Comparison of ENCODE assay signal across 8 cellular contexts in the genomic region with DNA sequence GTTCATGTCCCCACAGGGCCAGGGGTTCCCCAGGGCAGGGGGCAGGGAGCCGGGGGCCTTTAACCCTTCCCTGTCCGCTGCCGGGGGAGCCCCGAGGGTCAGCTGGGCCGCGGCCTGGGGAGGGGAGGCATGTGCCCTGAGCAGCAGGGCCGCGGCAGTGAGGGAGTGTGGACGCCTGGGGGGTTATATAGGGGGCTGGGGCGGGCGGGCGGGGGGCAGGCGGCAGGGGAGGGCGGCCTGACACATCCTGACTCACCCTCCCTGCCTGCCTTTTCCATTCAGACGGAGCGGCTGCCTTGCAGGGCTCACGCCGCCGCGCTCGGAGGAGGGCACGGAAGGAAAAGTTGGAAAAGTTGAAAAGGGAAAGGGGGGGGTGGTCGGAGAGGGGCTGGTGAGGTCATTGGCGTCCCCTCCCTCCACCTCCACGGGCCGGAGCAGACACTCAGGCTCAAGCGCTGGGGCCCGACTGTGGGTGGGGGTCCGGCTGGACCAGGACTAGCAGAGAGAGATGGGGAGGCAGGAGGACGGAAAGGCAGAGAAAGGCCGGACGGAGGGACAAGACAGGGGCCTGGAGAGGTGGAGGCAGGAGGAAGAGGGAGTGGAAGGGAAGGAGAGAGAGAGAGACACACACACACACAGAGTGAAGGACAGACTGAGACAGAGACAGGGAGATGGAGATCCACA. TPM values are rescaled to one million over a fixed set of nuclear protein-coding genes. Genes with fewer than 3 reads are reported as not detected.
DNase-seq lines count a peak whose midpoint lies in the region; ATAC-seq and TF ChIP-seq lines count a peak whose summit lies in the region.

A gene (minus strand): TSS at position 159 of the 684 bp plus-strand sequence. CDS start 153 bp downstream, at position 6.

- intact Hi-C loops in PC-9 (cut with micrococcal nuclease; ENCODE audit: unreplicated experiment) (no loop called here), head of caudate nucleus (cut with DNase I) (no loop called here)

- no peak within 1 kb of the TSS for H3K27ac ChIP-seq in CD8-positive, alpha-beta memory T cell (ENCODE audit: low read depth, low read length)
- H3K27ac ChIP-seq in PC-9 (no peak within 1 kb of the TSS), neural progenitor cell (no peak within 1 kb of the TSS)
- H3K27ac ChIP-seq in effector memory CD4-positive, alpha-beta T cell (ENCODE audit: insufficient read depth, low read length, poor library complexity, severe bottlenecking) = no peak within 1 kb of the TSS

- H3K27me3 Mint-ChIP-seq in CD8-positive, alpha-beta memory T cell = peaks cover 30 to 52% of the 10 kb centered on the region in 2 donors
- peaks cover 38% of the 10 kb centered on the region for H3K27me3 Mint-ChIP-seq in neural progenitor cell (ENCODE audit: insufficient read depth, low read depth)

- peaks cover 0 to 2% (median 0%) of the 10 kb centered on the region in 5 donors for H3K9me3 Mint-ChIP-seq in CD8-positive, alpha-beta memory T cell
- peaks cover 2% of the 10 kb centered on the region for H3K9me3 Mint-ChIP-seq in neural progenitor cell

- BruUV-seq in PC-9 (replicated peaks; lab: Mats Ljungman, UMichigan) = no TSS peak

- POLR2A ChIA-PET in CD8-positive, alpha-beta memory T cell (lab: Charles Lee) = no interaction called here
- POLR2A ChIA-PET in PC-9 (lab: Charles Lee; ENCODE audit: unreplicated experiment) = no interaction called here

- no peaks in the 10 kb centered on the region for H3K79me2 ChIP-seq in PC-9 (ENCODE audit: low read depth)
- H3K79me2 ChIP-seq in neural progenitor cell (ENCODE audit: low read depth) = no peaks in the 10 kb centered on the region

- no peak for ATAC-seq in GM19023 (IDR thresholded peaks at IDR 0.05; ENCODE audit: unreplicated experiment)

- H3K9me2 ChIP-seq in PC-9 (ENCODE audit: insufficient read depth) = no peaks in the 10 kb centered on the region

- peaks cover 0 to 4% (median 0%) of the 10 kb centered on the region in 3 donors for H3K36me3 Mint-ChIP-seq in CD8-positive, alpha-beta memory T cell
- H3K36me3 Mint-ChIP-seq in neural progenitor cell = no peaks in the 10 kb centered on the region

- H3K36me3 ChIP-seq in CD8-positive, alpha-beta memory T cell (ENCODE audit: insufficient read depth, low read length) = no peaks in the 10 kb centered on the region
- H3K36me3 ChIP-seq in PC-9 (ENCODE audit: low read depth) (no peaks in the 10 kb centered on the region), neural progenitor cell (no peaks in the 10 kb centered on the region)
- H3K36me3 ChIP-seq in effector memory CD4-positive, alpha-beta T cell (ENCODE audit: control insufficient read depth, insufficient read depth, low read length) = no peaks in the 10 kb centered on the region

- peak within 1 kb of the TSS; percentile 75 for H2AFZ ChIP-seq in PC-9
- H2AFZ ChIP-seq in neural progenitor cell (replicated peaks) = peak within 1 kb of the TSS; percentile 89

- H3F3A ChIP-seq in PC-9 (ENCODE audit: insufficient read depth, low read depth) (peaks cover 35% of the 10 kb centered on the region; the same call in 1 of the 2 replicates), neural progenitor cell (ENCODE audit: low read depth) (peaks cover 19% of the 10 kb centered on the region)

- H3K4me3 Mint-ChIP-seq in CD8-positive, alpha-beta memory T cell = peak within 1 kb of the TSS; percentile 36 to 75 (median 71)
- H3K4me3 Mint-ChIP-seq in neural progenitor cell = peak within 1 kb of the TSS; percentile 85

- no peak within 1 kb of the TSS for H3K4me3 ChIP-seq in CD8-positive, alpha-beta memory T cell (ENCODE audit: low read length)
- H3K4me3 ChIP-seq in PC-9 (peak within 1 kb of the TSS; percentile 62), neural progenitor cell (peak within 1 kb of the TSS; percentile 55)
- peak within 1 kb of the TSS; percentile 45 for H3K4me3 ChIP-seq in effector memory CD4-positive, alpha-beta T cell (ENCODE audit: insufficient read depth, low read depth, low read length, poor library complexity, severe bottlenecking)

- H3K27me3 ChIP-seq in CD8-positive, alpha-beta memory T cell (ENCODE audit: insufficient read depth, low read length, poor library complexity, severe bottlenecking) = peaks cover 30% of the 10 kb centered on the region
- peaks cover 5% of the 10 kb centered on the region; the same call in 1 of the 2 replicates for H3K27me3 ChIP-seq in PC-9 (ENCODE audit: insufficient read depth, low read depth)
- peaks cover 64% of the 10 kb centered on the region for H3K27me3 ChIP-seq in effector memory CD4-positive, alpha-beta T cell (replicated peaks; ENCODE audit: control insufficient read depth, insufficient read depth, low read length, poor library complexity, severe bottlenecking)
- H3K27me3 ChIP-seq in neural progenitor cell = peaks cover 80% of the 10 kb centered on the region

- CTCF ChIA-PET in CD8-positive, alpha-beta memory T cell (lab: Charles Lee) = no interaction called here
- CTCF ChIA-PET in PC-9 (lab: Charles Lee) = no interaction called here

- no peak within 1 kb of the TSS for H3K9ac ChIP-seq in neural progenitor cell

- H3K27ac Mint-ChIP-seq in CD8-positive, alpha-beta memory T cell = peak within 1 kb of the TSS in 4 of 8 donors; percentile 9 to 71 (median 49)
- no peak within 1 kb of the TSS for H3K27ac Mint-ChIP-seq in neural progenitor cell

- H3K4me1 Mint-ChIP-seq in CD8-positive, alpha-beta memory T cell = peaks cover 7 to 13% (median 8%) of the 10 kb centered on the region in 3 donors
- peaks cover 21% of the 10 kb centered on the region for H3K4me1 Mint-ChIP-seq in neural progenitor cell

- H4K20me1 ChIP-seq in PC-9 (ENCODE audit: insufficient read depth) = no peaks in the 10 kb centered on the region
- H4K20me1 ChIP-seq in neural progenitor cell (ENCODE audit: low read depth) = no peaks in the 10 kb centered on the region

- no peak for DNase-seq in CD8-positive, alpha-beta memory T cell
- peak in 1 of 2 experiments; percentile 33 for DNase-seq in PC-9
- DNase-seq in effector memory CD4-positive, alpha-beta T cell = no peak
- peak; percentile 44 for DNase-seq in neural progenitor cell (ENCODE audit: low spot score)
- no peak for DNase-seq in GM19238 (ENCODE audit: insufficient read length, low spot score)
- DNase-seq in NCI-H2196 treated with DMSO at 0.1 percent for 48 hours (lab: John Stamatoyannopoulos, UW; ENCODE audit: unreplicated experiment) = no peak
- no peak for DNase-seq in head of caudate nucleus

- peaks cover 6% of the 10 kb centered on the region for H3K4me1 ChIP-seq in CD8-positive, alpha-beta memory T cell (ENCODE audit: insufficient read depth, low read length)
- peaks cover 42% of the 10 kb centered on the region for H3K4me1 ChIP-seq in PC-9 (replicated peaks; ENCODE audit: insufficient read depth)
- H3K4me1 ChIP-seq in effector memory CD4-positive, alpha-beta T cell (ENCODE audit: control insufficient read depth, insufficient read depth, low read length, poor library complexity, severe bottlenecking) = peaks cover 15% of the 10 kb centered on the region
- H3K4me1 ChIP-seq in neural progenitor cell = peaks cover 14% of the 10 kb centered on the region

- H3K4me2 ChIP-seq in PC-9 = peak within 1 kb of the TSS; percentile 96
- H3K4me2 ChIP-seq in neural progenitor cell = peak within 1 kb of the TSS; percentile 95

- no peak for TF ChIP-seq CTCF in PC-9 (conservative IDR thresholded peaks at IDR 0.05)
- no peak for TF ChIP-seq CTCF in neural progenitor cell (IDR thresholded peaks at IDR 0.05)

- H3K9me3 ChIP-seq in CD8-positive, alpha-beta memory T cell (ENCODE audit: low read length) = no peaks in the 10 kb centered on the region
- H3K9me3 ChIP-seq in PC-9 (ENCODE audit: insufficient read depth, low read depth) = no peaks in the 10 kb centered on the region
- H3K9me3 ChIP-seq in effector memory CD4-positive, alpha-beta T cell (ENCODE audit: control insufficient read depth, low read length) = no peaks in the 10 kb centered on the region
- no peaks in the 10 kb centered on the region for H3K9me3 ChIP-seq in neural progenitor cell (ENCODE audit: low read depth)

RNA-seq across cellular contexts. Expression of the gene that starts here (rescaled TPM):
- under 1 TPM; 0.27 to 0.37 TPM for total RNA-seq in CD8-positive, alpha-beta memory T cell
- not detected for polyA plus RNA-seq in CD8-positive, alpha-beta memory T cell
- total RNA-seq in PC-9 (2021) (4.1 and 6.6 TPM in 2 replicates), neural progenitor cell (ENCODE audit: low replicate concordance) (0.06 and 0.62 TPM in 2 replicates)

Comparison
In these comparisons a context has a peak if more than half of its experiments do, and no peak if none do; other contexts are left out.
1. Peak in DNase-seq, H3K4me3 ChIP-seq and H3K4me2 ChIP-seq in neural progenitor cell; RNA of the gene not detected or under 1 TPM.